Comparison of ENCODE assay signal across 16 cellular contexts in genomic region chr11:7487360-7487759, GRCh38. TPM values are rescaled to one million over a fixed set of nuclear protein-coding genes. Genes with fewer than 3 reads are reported as not detected.
"Had no signal": no experiment of that assay in that cellular context is flagged by ENCODE, and none has a peak within 500 bp of the region (broad histone marks: within the 10 kb centered on the region; RNA-seq: fewer than 3 reads in every experiment).

No MANE protein-coding gene starts in this region.

- ATAC-seq: left lobe of liver; stimulated activated naive CD8-positive, alpha-beta T cell treated with anti-CD3 and anti-CD28 coated beads, Interleukin-15, amount 100 ng/mL, for 72 hours had no signal

- H3K27ac ChIP-seq: brain microvascular endothelial cell, sigmoid colon, thoracic aorta had no signal

- H3K9me3 Mint-ChIP-seq: activated CD4-positive, alpha-beta T cell treated with anti-CD3 and anti-CD28 coated beads, Interleukin-2, amount 10 ng/mL, durations not matched to agents 24 days and 14 days; activated naive CD8-positive, alpha-beta T cell treated with anti-CD3 and anti-CD28 coated beads for 36 hours; stimulated activated naive CD8-positive, alpha-beta T cell treated with anti-CD3 and anti-CD28 coated beads, Interleukin-15, amount 100 ng/mL, for 72 hours had no signal

- H3K4me1 Mint-ChIP-seq: activated CD4-positive, alpha-beta T cell treated with anti-CD3 and anti-CD28 coated beads, Interleukin-2, amount 10 ng/mL, durations not matched to agents 24 days and 14 days; stimulated activated naive CD8-positive, alpha-beta T cell treated with anti-CD3 and anti-CD28 coated beads, Interleukin-15, amount 100 ng/mL, for 72 hours had no signal

- H3K27me3 Mint-ChIP-seq: activated CD4-positive, alpha-beta T cell treated with anti-CD3 and anti-CD28 coated beads, Interleukin-2, amount 10 ng/mL, durations not matched to agents 24 days and 14 days; activated naive CD8-positive, alpha-beta T cell treated with anti-CD3 and anti-CD28 coated beads for 36 hours; stimulated activated naive CD8-positive, alpha-beta T cell treated with anti-CD3 and anti-CD28 coated beads, Interleukin-15, amount 100 ng/mL, for 72 hours had no signal

- H3K36me3 Mint-ChIP-seq: activated naive CD8-positive, alpha-beta T cell treated with anti-CD3 and anti-CD28 coated beads for 36 hours had no signal

- H3K4me3 Mint-ChIP-seq: activated CD4-positive, alpha-beta T cell treated with anti-CD3 and anti-CD28 coated beads, Interleukin-2, amount 10 ng/mL, durations not matched to agents 24 days and 14 days; activated naive CD8-positive, alpha-beta T cell treated with anti-CD3 and anti-CD28 coated beads for 36 hours; stimulated activated naive CD8-positive, alpha-beta T cell treated with anti-CD3 and anti-CD28 coated beads, Interleukin-15, amount 100 ng/mL, for 72 hours had no signal

- H3K27ac Mint-ChIP-seq: activated CD4-positive, alpha-beta T cell treated with anti-CD3 and anti-CD28 coated beads, Interleukin-2, amount 10 ng/mL, durations not matched to agents 24 days and 14 days; activated naive CD8-positive, alpha-beta T cell treated with anti-CD3 and anti-CD28 coated beads for 36 hours; stimulated activated naive CD8-positive, alpha-beta T cell treated with anti-CD3 and anti-CD28 coated beads, Interleukin-15, amount 100 ng/mL, for 72 hours had no signal

- H3K27me3 ChIP-seq: sigmoid colon had no signal

- H3K36me3 ChIP-seq: brain microvascular endothelial cell, sigmoid colon, thoracic aorta had no signal

- DNase-seq: activated CD4-positive, alpha-beta T cell treated with anti-CD3 and anti-CD28 coated beads, Interleukin-2, amount 10 ng/mL, durations not matched to agents 24 days and 14 days; activated CD4-positive, CD25-positive, alpha-beta regulatory T cell; activated CD8-positive, alpha-beta memory T cell treated with anti-CD3 and anti-CD28 coated beads for 24 hours; activated naive CD8-positive, alpha-beta T cell treated with anti-CD3 and anti-CD28 coated beads for 36 hours; brain microvascular endothelial cell; effector CD8-positive, alpha-beta T cell; head of caudate nucleus; mesendoderm; sigmoid colon; stimulated activated CD4-positive, alpha-beta T cell treated with anti-CD3 and anti-CD28 coated beads, Interleukin-1b, Interleukin-23, amount 100 ng/mL, for 48 hours; stimulated activated naive CD8-positive, alpha-beta T cell treated with anti-CD3 and anti-CD28 coated beads, Interleukin-15, amount 100 ng/mL, for 72 hours; SW 1271 had no signal

- H3K9me3 ChIP-seq: sigmoid colon, thoracic aorta had no signal

RNA-seq across cellular contexts. Expression of gene OLFML1, which starts 2.1 kb away (rescaled TPM):
- total RNA-seq: activated CD4-positive, alpha-beta T cell treated with anti-CD3 and anti-CD28 coated beads, Interleukin-2, amount 10 ng/mL, durations not matched to agents 24 days and 14 days; activated naive CD8-positive, alpha-beta T cell treated with anti-CD3 and anti-CD28 coated beads for 36 hours; T-helper 2 cell treated with Interferon-gamma antibody and Interleukin-4, amounts not matched to agents 100 ng/mL and 5 ng/mL, for 36 hours had no signal
- polyA plus RNA-seq: neural cell had no signal

RNA-seq across cellular contexts. Expression of gene PPFIBP2, which starts 26.4 kb away (rescaled TPM):
- polyA plus RNA-seq: neural cell had no signal
